Comparison of ENCODE assay signal across 9 cellular contexts in genomic region chr3:169146112-169146665, GRCh38.
A peak's percentile ranks its signal among the peaks of the same experiment; 100 is the strongest.
DNase-seq lines count a peak whose midpoint lies in the region; ATAC-seq, FAIRE-seq and TF ChIP-seq lines count a peak whose summit lies in the region.
"Had no signal": no experiment of that assay in that cellular context is flagged by ENCODE, and none has a peak within 500 bp of the region (broad histone marks: within the 10 kb centered on the region; RNA-seq: fewer than 3 reads in every experiment).

No MANE protein-coding gene starts in this region.

- H3K27me3 Mint-ChIP-seq in GM23338 (ENCODE audit: insufficient read depth, low read depth, poor library complexity), result peaks cover 60% of the 10 kb centered on the region

- H3K27me3 ChIP-seq in GM23338 (ENCODE audit: insufficient read depth) (peaks cover 82% of the 10 kb centered on the region), mucosa of rectum (ENCODE audit: control insufficient read depth in 2 of 2, insufficient read depth in 2 of 2, low read length in 2 of 2) (peaks cover 5 to 12% of the 10 kb centered on the region in 2 donors)

- WGBS in A549 (ENCODE audit: missing lambda C conversion rate), result 4% methylated on average over 38 of the region's 40 CpGs

- H3K4me1 ChIP-seq in A549 (peaks cover 15% of the 10 kb centered on the region; the same call in 1 of the 3 replicates), GM23338 (ENCODE audit: insufficient read depth) (peaks cover 31% of the 10 kb centered on the region), mucosa of rectum (ENCODE audit: control insufficient read depth in 2 of 2, insufficient read depth in 2 of 2, low read length in 2 of 2) (peaks cover 17 to 18% of the 10 kb centered on the region in 2 donors)

- H3K9ac ChIP-seq in mucosa of rectum (ENCODE audit: low read depth in 1 of 2, low read length in 2 of 2), result peak overlapping the region; percentile 66 to 87

- no peaks in the 10 kb centered on the region for H3K9me2 ChIP-seq in GM23338 (ENCODE audit: insufficient read depth)

- peaks cover 3% of the 10 kb centered on the region; the same call in 1 of the 2 replicates for H3F3A ChIP-seq in GM23338 (replicated peaks; ENCODE audit: low read depth)

- peaks cover 42% of the 10 kb centered on the region for H3K4me1 Mint-ChIP-seq in GM23338

- TF ChIP-seq CTCF in A549 (IDR thresholded peaks at IDR 0.05), result no peak
- TF ChIP-seq CTCF in GM23338 (conservative IDR thresholded peaks at IDR 0.05; ENCODE audit: low read depth in 2 of 2), result no peak
- no peak for TF ChIP-seq CTCF in epithelial cell of esophagus (IDR thresholded peaks at IDR 0.05; ENCODE audit: insufficient read depth, low read depth, low read length, missing control alignments)

- peak in 1 of 2 experiments; percentile 24 for DNase-seq in A549 (ENCODE audit: low read depth in 1 of 2, low spot score in 1 of 2)
- DNase-seq in GM23338 (ENCODE audit: low spot score), result peak; percentile 74
- peak; percentile 67 for DNase-seq in epithelial cell of esophagus (ENCODE audit: low read depth)
- DNase-seq in cerebellum (ENCODE audit: low spot score), result no peak

- no peaks in the 10 kb centered on the region for H3K36me3 Mint-ChIP-seq in GM23338 (ENCODE audit: low read depth)

- 0 out of 2 replicates have a peak, but pooled peaks cover 5% of the 10 kb centered on the region for H4K20me1 ChIP-seq in GM23338 (replicated peaks; ENCODE audit: insufficient read depth)

- H2AFZ ChIP-seq in GM23338, result peak overlapping the region; percentile 69; the same call in 1 of the 2 replicates

- FAIRE-seq in A549 (lab: Jason Lieb, UNC), result no peak

- H3K9me3 ChIP-seq in A549, result no peaks in the 10 kb centered on the region
- no peaks in the 10 kb centered on the region for H3K9me3 ChIP-seq in mucosa of rectum (ENCODE audit: control insufficient read depth in 2 of 2, low read length in 2 of 2)

- TF ChIP-seq EP300 in A549 (IDR thresholded peaks at IDR 0.05), result no peak

- ATAC-seq in A549 (peak; percentile 21 to 47; a peak in 3 of 6 replicates), GM23338 (peak; percentile 35), SK-N-SH treated with all-trans-retinoic acid at 6 μM for 48 hours (peak; percentile 46; the same call in 2 of the 3 replicates), GM21515 (IDR thresholded peaks at IDR 0.05; ENCODE audit: unreplicated experiment) (no peak)
- ATAC-seq in activated CD4-positive, CD25-positive, alpha-beta regulatory T cell treated with anti-CD3 and anti-CD28 coated beads, Interleukin-2, amount 50 U/mL, for 24 hours, result no peak

- no peaks in the 10 kb centered on the region for H3K79me2 ChIP-seq in GM23338 (replicated peaks; ENCODE audit: insufficient read depth)

- CTCF ChIA-PET in A549 (lab: Yijun Ruan, JAX), result interaction anchor here (1.0 to 1.4 kb wide), 3 partner anchors 12 to 523 kb away, joined by 3 to 4 read pairs (median 3); no protein-coding TSS in a partner anchor

- POLR2A ChIA-PET in A549 (lab: Yijun Ruan, JAX), result no interaction called here

- H3K36me3 ChIP-seq in GM23338 (ENCODE audit: insufficient read depth) (no peaks in the 10 kb centered on the region), mucosa of rectum (ENCODE audit: control insufficient read depth in 2 of 2, insufficient read depth in 2 of 2, low read length in 2 of 2) (peaks cover 0 to 9% of the 10 kb centered on the region in 2 donors)

- no peak for TF ChIP-seq RAD21 in A549 (conservative IDR thresholded peaks at IDR 0.05 in 1 of 2, IDR thresholded peaks at IDR 0.05 in 1 of 2)

- H3K4me2 ChIP-seq in A549 (peak overlapping the region; percentile 94), GM23338 (peak overlapping the region; percentile 95)

- no peak for TF ChIP-seq POLR2A in A549 (IDR thresholded peaks at IDR 0.05; ENCODE audit: low read length)

- H3K4me3 ChIP-seq in A549, result peak overlapping the region; percentile 40
- peak overlapping the region; percentile 73 for H3K4me3 ChIP-seq in GM23338
- peak overlapping the region; percentile 81 for H3K4me3 ChIP-seq in epithelial cell of esophagus (ENCODE audit: low read length)
- peak overlapping the region; percentile 85 to 87 for H3K4me3 ChIP-seq in mucosa of rectum (ENCODE audit: low read length in 2 of 2)

- peak overlapping the region; percentile 79 for H3K4me3 Mint-ChIP-seq in GM23338

- no peak overlapping the region for H3K27ac Mint-ChIP-seq in GM23338

- H3K27ac ChIP-seq in A549, result no peak overlapping the region
- H3K27ac ChIP-seq in GM23338 (ENCODE audit: low read depth), result no peak overlapping the region
- H3K27ac ChIP-seq in mucosa of rectum (ENCODE audit: low read depth in 2 of 2, low read length in 2 of 2), result peak overlapping the region; percentile 89 to 95

- no peaks in the 10 kb centered on the region for H3K9me3 Mint-ChIP-seq in GM23338
- H3K9me3 Mint-ChIP-seq: central memory CD8-positive, alpha-beta T cell had no signal

TF ChIP-seq in A549, 52 proteins besides CTCF, POLR2A, EP300 and RAD21 (continues in another document):
- TF ChIP-seq REST (IDR thresholded peaks at IDR 0.05), result no peak

TF ChIP-seq in GM23338, 12 proteins besides CTCF, POLR2A, EP300 and RAD21:
- TF ChIP-seq ZNF331 (CRISPR knock-in tag; IDR thresholded peaks at IDR 0.05; ENCODE audit: low read depth) (no peak), EZH2 (IDR thresholded peaks at IDR 0.05; ENCODE audit: low read depth, unreplicated experiment) (peak; percentile 68)
TF ChIP-seq in GM23338: peak in this region for 1.

TF ChIP-seq in SK-N-SH treated with all-trans-retinoic acid at 6 μM for 48 hours, 23 proteins besides CTCF, POLR2A, EP300 and RAD21:
- no peak for TF ChIP-seq SNAI2 (CRISPR knock-in tag; IDR thresholded peaks at IDR 0.05)
- no peak for TF ChIP-seq ARNTL (CRISPR knock-in tag; IDR thresholded peaks at IDR 0.05; ENCODE audit: borderline replicate concordance, low read depth)
- TF ChIP-seq GLIS3 (CRISPR knock-in tag; IDR thresholded peaks at IDR 0.05), result no peak
- TF ChIP-seq BACH2 (CRISPR knock-in tag; IDR thresholded peaks at IDR 0.05; ENCODE audit: borderline replicate concordance), result no peak
- no peak for TF ChIP-seq ZNF70 (CRISPR knock-in tag; IDR thresholded peaks at IDR 0.05)
- TF ChIP-seq ZNF8 (CRISPR knock-in tag; IDR thresholded peaks at IDR 0.05), result no peak
- TF ChIP-seq ZFP30 (CRISPR knock-in tag; IDR thresholded peaks at IDR 0.05), result no peak
- no peak for TF ChIP-seq ZNF565 (CRISPR knock-in tag; conservative IDR thresholded peaks at IDR 0.05; ENCODE audit: low read depth)
- TF ChIP-seq TCF4 (CRISPR knock-in tag; IDR thresholded peaks at IDR 0.05; ENCODE audit: borderline replicate concordance), result no peak

Comparison
In these comparisons a context has a peak if more than half of its experiments do, and no peak if none do; other contexts are left out.
1. ATAC-seq: peak in A549 (2 of 2), GM23338 (single experiment) and SK-N-SH treated with all-trans-retinoic acid at 6 μM for 48 hours (single experiment); none in activated CD4-positive, CD25-positive, alpha-beta regulatory T cell treated with anti-CD3 and anti-CD28 coated beads, Interleukin-2, amount 50 U/mL, for 24 hours (0 of 2) and GM21515 (single experiment).
2. H3K27ac ChIP-seq: peak in mucosa of rectum (2 of 2); none in A549 (0 of 2) and GM23338 (single experiment).
3. Peak in every context shown above with its lines, with median percentiles within 50 percentile points of each other: H3K4me3 ChIP-seq.